In genomic region chr6:131949615-131949908, GRCh38 we compare ENCODE assay signal across 2 cellular contexts.
A peak's percentile ranks its signal among the peaks of the same experiment; 100 is the strongest.
TF ChIP-seq lines count a peak whose summit lies in the region.

No MANE protein-coding gene starts in this region.

TF ChIP-seq in IMR-90, 13 proteins besides CTCF, POLR2A, EP300 and RAD21:
- TF ChIP-seq CHD1 (IDR thresholded peaks at IDR 0.05; ENCODE audit: low read depth, low read length) (no peak), USF2 (IDR thresholded peaks at IDR 0.05; ENCODE audit: low read depth, low read length) (no peak), MXI1 (IDR thresholded peaks at IDR 0.05; ENCODE audit: borderline replicate concordance, low read depth, low read length) (no peak), NFE2L2 (IDR thresholded peaks at IDR 0.05; ENCODE audit: low read depth, low read length) (no peak), MAZ (IDR thresholded peaks at IDR 0.05; ENCODE audit: borderline replicate concordance, low read depth, low read length) (no peak), CEBPB (IDR thresholded peaks at IDR 0.05; ENCODE audit: low read depth, low read length) (peak; percentile 87), MAFK (IDR thresholded peaks at IDR 0.05; ENCODE audit: low read depth, low read length) (no peak), RCOR1 (IDR thresholded peaks at IDR 0.05; ENCODE audit: insufficient replicate concordance, low read length) (no peak), SMC3 (IDR thresholded peaks at IDR 0.05; ENCODE audit: low read depth, low read length) (no peak), RFX5 (IDR thresholded peaks at IDR 0.05; ENCODE audit: low read depth, low read length) (no peak), BHLHE40 (IDR thresholded peaks at IDR 0.05; ENCODE audit: low read depth, low read length) (no peak), FOS (IDR thresholded peaks at IDR 0.05; ENCODE audit: low read depth, low read length) (0 out of 2 replicates have a peak, but pooled peaks have one; percentile 2), ELK1 (IDR thresholded peaks at IDR 0.05; ENCODE audit: borderline replicate concordance, low read depth, low read length) (no peak)

TF ChIP-seq in HepG2, 621 proteins besides CTCF, POLR2A, EP300 and RAD21:
- TF ChIP-seq RARG (CRISPR knock-in tag; IDR thresholded peaks at IDR 0.05; ENCODE audit: low read depth) (no peak), TRAFD1 (CRISPR knock-in tag; IDR thresholded peaks at IDR 0.05; ENCODE audit: borderline replicate concordance) (peak; percentile 30; the same call in 1 of the 2 replicates), ZNF605 (CRISPR knock-in tag; IDR thresholded peaks at IDR 0.05) (peak; percentile 18; the same call in 1 of the 2 replicates), EEA1 (CRISPR knock-in tag; IDR thresholded peaks at IDR 0.05; ENCODE audit: borderline replicate concordance) (no peak), ZBTB43 (CRISPR knock-in tag; conservative IDR thresholded peaks at IDR 0.05) (0 out of 2 replicates have a peak, but pooled peaks have one; percentile 9), ZMAT3 (CRISPR knock-in tag; conservative IDR thresholded peaks at IDR 0.05) (0 out of 2 replicates have a peak, but pooled peaks have one; percentile 13), ZNF841 (CRISPR knock-in tag; IDR thresholded peaks at IDR 0.05; ENCODE audit: borderline replicate concordance) (no peak; the same call in 1 of the 2 replicates), SNAI1 (CRISPR knock-in tag; IDR thresholded peaks at IDR 0.05; ENCODE audit: borderline replicate concordance) (peak; percentile 57; the same call in 1 of the 2 replicates), ETS1 (CRISPR knock-in tag; IDR thresholded peaks at IDR 0.05) (no peak; the same call in 1 of the 2 replicates), PHF21A (CRISPR knock-in tag; IDR thresholded peaks at IDR 0.05) (peak; percentile 32; the same call in 1 of the 2 replicates), ZNF430 (CRISPR knock-in tag; IDR thresholded peaks at IDR 0.05) (0 out of 2 replicates have a peak, but pooled peaks have one; percentile 36), PAF1 (CRISPR knock-in tag; IDR thresholded peaks at IDR 0.05) (peak; percentile 75), NFIC (IDR thresholded peaks at IDR 0.05; ENCODE audit: low read length) (peak; percentile 64; the same call in 1 of the 2 replicates), CSRNP2 (CRISPR knock-in tag; conservative IDR thresholded peaks at IDR 0.05; ENCODE audit: low read depth) (0 out of 2 replicates have a peak, but pooled peaks have one; percentile 23), ZNF546 (CRISPR knock-in tag; conservative IDR thresholded peaks at IDR 0.05) (no peak), ZKSCAN8 (CRISPR knock-in tag; IDR thresholded peaks at IDR 0.05; ENCODE audit: borderline replicate concordance) (no peak), ZNF441 (CRISPR knock-in tag; IDR thresholded peaks at IDR 0.05; ENCODE audit: borderline replicate concordance) (0 out of 2 replicates have a peak, but pooled peaks have one; percentile 10), ZNF205 (CRISPR knock-in tag; IDR thresholded peaks at IDR 0.05) (0 out of 2 replicates have a peak, but pooled peaks have one; percentile 2), ZNF343 (CRISPR knock-in tag; IDR thresholded peaks at IDR 0.05) (no peak), PLSCR1 (CRISPR knock-in tag; IDR thresholded peaks at IDR 0.05; ENCODE audit: borderline replicate concordance) (0 out of 2 replicates have a peak, but pooled peaks have one; percentile 1)
TF ChIP-seq in HepG2: peak in this region for 13.
